ENCODE assay signal across 12 cellular contexts in genomic region chr2:218517434-218518206, GRCh38. TPM values are rescaled to one million over a fixed set of nuclear protein-coding genes. Genes with fewer than 3 reads are reported as not detected.
DNase-seq lines count a peak whose midpoint lies in the region; ATAC-seq, FAIRE-seq and TF ChIP-seq lines count a peak whose summit lies in the region.
"Had no signal": no experiment of that assay in that cellular context is flagged by ENCODE, and none has a peak within 500 bp of the region (broad histone marks: within the 10 kb centered on the region; RNA-seq: fewer than 3 reads in every experiment).

No MANE protein-coding gene starts in this region.

- DNase-seq in A673 (ENCODE audit: low spot score) (peak; percentile 42), HT-29 (ENCODE audit: low spot score) (no peak), NCI-H82 (lab: John Stamatoyannopoulos, UW) (no peak), D721Med (ENCODE audit: insufficient read length, low spot score) (no peak)
- no peak for DNase-seq in activated CD8-positive, alpha-beta T cell treated with anti-CD3 and anti-CD28 coated beads, Interleukin-2, amount 10 ng/mL, durations not matched to agents 7 days and 5 days
- DNase-seq in stimulated activated CD4-positive, alpha-beta T cell treated with anti-CD3 and anti-CD28 coated beads, Interleukin-4, amount 100 ng/mL, for 4 hours = no peak
- DNase-seq: dorsolateral prefrontal cortex, NCI-H2171 treated with DMSO at 0.1 percent for 48 hours had no signal

- H3K36me3 ChIP-seq in A673 (ENCODE audit: insufficient read depth, low read length, poor library complexity, severe bottlenecking) = no peaks in the 10 kb centered on the region

- FAIRE-seq in D721Med (lab: Jason Lieb, UNC) = no peak
- FAIRE-seq: urothelium cell line had no signal

- peak; percentile 70 for ATAC-seq in GM18867 (IDR thresholded peaks at IDR 0.05; ENCODE audit: unreplicated experiment)
- peak; percentile 61 for ATAC-seq in HG02885 (IDR thresholded peaks at IDR 0.05; ENCODE audit: poor library complexity, unreplicated experiment)
- no peak for ATAC-seq in activated CD8-positive, alpha-beta T cell treated with anti-CD3 and anti-CD28 coated beads, Interleukin-2, amount 10 ng/mL, durations not matched to agents 7 days and 5 days

- BruUV-seq in A673 (replicated peaks; lab: Mats Ljungman, UMichigan) = no TSS peak

- H3K27ac ChIP-seq in A673 (ENCODE audit: low read depth, low read length, poor library complexity, severe bottlenecking) = no peak overlapping the region
- H3K27ac ChIP-seq: dorsolateral prefrontal cortex had no signal

- H3K4me3 ChIP-seq in A673 (ENCODE audit: low read depth, low read length, poor library complexity, severe bottlenecking) = no peak overlapping the region
- H3K4me3 ChIP-seq: dorsolateral prefrontal cortex had no signal

- peaks cover 41% of the 10 kb centered on the region for H3K36me3 Mint-ChIP-seq in activated CD8-positive, alpha-beta T cell treated with anti-CD3 and anti-CD28 coated beads, Interleukin-2, amount 10 ng/mL, durations not matched to agents 7 days and 5 days (ENCODE audit: low read depth)

- no peaks in the 10 kb centered on the region for H3K27me3 Mint-ChIP-seq in activated CD8-positive, alpha-beta T cell treated with anti-CD3 and anti-CD28 coated beads, Interleukin-2, amount 10 ng/mL, durations not matched to agents 7 days and 5 days (ENCODE audit: low read depth)
- H3K27me3 Mint-ChIP-seq: B cell had no signal

- no peak for TF ChIP-seq CTCF in A673 (conservative IDR thresholded peaks at IDR 0.05; ENCODE audit: low read depth, low read length)
- TF ChIP-seq CTCF in D721Med (IDR thresholded peaks at IDR 0.05; ENCODE audit: insufficient read depth, missing control alignments) = no peak

- no peaks in the 10 kb centered on the region for H3K9me3 Mint-ChIP-seq in activated CD8-positive, alpha-beta T cell treated with anti-CD3 and anti-CD28 coated beads, Interleukin-2, amount 10 ng/mL, durations not matched to agents 7 days and 5 days (ENCODE audit: insufficient read depth)

- H3K4me1 Mint-ChIP-seq in activated CD8-positive, alpha-beta T cell treated with anti-CD3 and anti-CD28 coated beads, Interleukin-2, amount 10 ng/mL, durations not matched to agents 7 days and 5 days (ENCODE audit: low read depth) = peaks cover 14% of the 10 kb centered on the region
- H3K4me1 Mint-ChIP-seq: B cell had no signal

- H3K4me1 ChIP-seq in A673 (ENCODE audit: insufficient read depth, low read length, poor library complexity, severe bottlenecking) = peaks cover 3% of the 10 kb centered on the region

- CTCF ChIA-PET in A673 (lab: Charles Lee) = no interaction called here
- CTCF ChIA-PET in activated CD8-positive, alpha-beta T cell treated with anti-CD3 and anti-CD28 coated beads, Interleukin-2, amount 10 ng/mL, durations not matched to agents 7 days and 5 days (lab: Charles Lee) = interaction anchor here (1.0 to 3.7 kb wide), 5 partner anchors 10 to 105 kb away, joined by 3 to 36 read pairs (median 3); no protein-coding TSS in a partner anchor

- POLR2A ChIA-PET in A673 (lab: Charles Lee; ENCODE audit: low non-redundant PET) = no interaction called here
- POLR2A ChIA-PET in activated CD8-positive, alpha-beta T cell treated with anti-CD3 and anti-CD28 coated beads, Interleukin-2, amount 10 ng/mL, durations not matched to agents 7 days and 5 days (lab: Charles Lee) = interaction anchor here (0.6 kb wide), 1 partner anchor 929 kb away, joined by 3 read pairs; no protein-coding TSS in a partner anchor

- peak overlapping the region; percentile 41 for H3K27ac Mint-ChIP-seq in activated CD8-positive, alpha-beta T cell treated with anti-CD3 and anti-CD28 coated beads, Interleukin-2, amount 10 ng/mL, durations not matched to agents 7 days and 5 days
- H3K27ac Mint-ChIP-seq: B cell had no signal

- intact Hi-C loops in A673 (cut with micrococcal nuclease; ENCODE audit: unreplicated experiment) = no loop called here

- no peaks in the 10 kb centered on the region for H3K27me3 ChIP-seq in A673 (replicated peaks; ENCODE audit: insufficient read depth, low read depth, low read length, poor library complexity)
- H3K27me3 ChIP-seq: dorsolateral prefrontal cortex had no signal

- no peak overlapping the region for H3K4me3 Mint-ChIP-seq in activated CD8-positive, alpha-beta T cell treated with anti-CD3 and anti-CD28 coated beads, Interleukin-2, amount 10 ng/mL, durations not matched to agents 7 days and 5 days
- H3K4me3 Mint-ChIP-seq: B cell had no signal

- H3K9me3 ChIP-seq in A673 (ENCODE audit: low read depth, low read length, poor library complexity, severe bottlenecking) = no peaks in the 10 kb centered on the region

RNA-seq across cellular contexts. Expression of gene USP37, which starts 50.5 kb away (rescaled TPM):
- 31.0 and 33.2 TPM in 2 replicates for total RNA-seq in A673 (2021)
- 10 to 100 TPM; 33.9 to 38.1 TPM for total RNA-seq in activated CD8-positive, alpha-beta T cell treated with anti-CD3 and anti-CD28 coated beads, Interleukin-2, amount 10 ng/mL, durations not matched to agents 7 days and 5 days
- 3.9 and 4.1 TPM in 2 replicates for total RNA-seq in HT-29 (2014; rRNA removed; shearing (Covaris generic))

RNA-seq across cellular contexts. Expression of gene CNOT9, which starts 51.0 kb away (rescaled TPM):
- 89.5 and 92.3 TPM in 2 replicates for total RNA-seq in A673 (2021)
- 10 to 100 TPM; 96.8 to 97.3 TPM for total RNA-seq in activated CD8-positive, alpha-beta T cell treated with anti-CD3 and anti-CD28 coated beads, Interleukin-2, amount 10 ng/mL, durations not matched to agents 7 days and 5 days
- 60.1 and 64.3 TPM in 2 replicates for total RNA-seq in HT-29 (2014; rRNA removed; shearing (Covaris generic))
